In genomic region chr5:127912411-127912810, GRCh38 we compare ENCODE assay signal across 8 cellular contexts.
"Had no signal": no experiment of that assay in that cellular context is flagged by ENCODE, and none has a peak within 500 bp of the region (broad histone marks: within the 10 kb centered on the region; RNA-seq: fewer than 3 reads in every experiment).

No MANE protein-coding gene starts in this region.

- H3K9ac ChIP-seq: GM23248 had no signal

- H2AFZ ChIP-seq: GM23248 had no signal

- H3K4me3 Mint-ChIP-seq: HFFc6, IgD-negative memory B cell had no signal

- H3K36me3 Mint-ChIP-seq: IgD-negative memory B cell had no signal

- H3K9me3 ChIP-seq: HAP-1 had no signal

- H3K27ac ChIP-seq: GM23248, HL-60 had no signal

- H3K9me3 Mint-ChIP-seq: HFFc6 had no signal

- H3K27me3 Mint-ChIP-seq: IgD-negative memory B cell had no signal

- DNase-seq: GM23248, GOT3, H7, HFFc6, KBM-7 had no signal

- H3K36me3 ChIP-seq: HAP-1 had no signal

- H3K4me3 ChIP-seq: GM23248, HAP-1 had no signal

- H3K4me1 ChIP-seq: HAP-1 had no signal

- H3K27ac Mint-ChIP-seq: HFFc6, IgD-negative memory B cell had no signal
